ENCODE assay signal across 8 cellular contexts in genomic region chr6:27156874-27157460, GRCh38.
DNase-seq lines count a peak whose midpoint lies in the region; ATAC-seq and TF ChIP-seq lines count a peak whose summit lies in the region.

No MANE protein-coding gene starts in this region.

- peak overlapping the region; percentile 78 to 91 for H3K4me3 Mint-ChIP-seq in CD14-positive monocyte
- H3K4me3 Mint-ChIP-seq in naive B cell = peak overlapping the region; percentile 81 to 96 (median 91)

- H3K4me3 ChIP-seq in HL-60 (replicated peaks; ENCODE audit: insufficient read depth, low read length) (peak overlapping the region; percentile 46), choroid plexus epithelial cell (ENCODE audit: low read depth, low read length) (peak overlapping the region; percentile 57)

- H3K4me1 Mint-ChIP-seq in CD14-positive monocyte (peaks cover 23% of the 10 kb centered on the region), naive B cell (peaks cover 24 to 36% (median 35%) of the 10 kb centered on the region in 3 donors)

- DNase-seq in CD14-positive monocyte (ENCODE audit: low spot score) = no peak
- DNase-seq in HL-60 (ENCODE audit: low read depth in 1 of 2, low spot score in 1 of 2) = no peak
- DNase-seq in choroid plexus epithelial cell (ENCODE audit: low read depth) = no peak
- no peak for DNase-seq in naive B cell
- no peak for DNase-seq in foreskin melanocyte
- DNase-seq in NOMO-1 (lab: John Stamatoyannopoulos, UW; ENCODE audit: unreplicated experiment in 2 of 2) = no peak

- TF ChIP-seq CTCF in CD14-positive monocyte (IDR thresholded peaks at IDR 0.05) (no peak), HL-60 (IDR thresholded peaks at IDR 0.05; ENCODE audit: insufficient read depth, low read length) (no peak), choroid plexus epithelial cell (conservative IDR thresholded peaks at IDR 0.05; ENCODE audit: low read depth, low read length) (no peak)

- peak overlapping the region in 1 of 7 donors; percentile 12 for H3K27ac Mint-ChIP-seq in CD14-positive monocyte
- H3K27ac Mint-ChIP-seq in naive B cell = peak overlapping the region in 5 of 6 donors; percentile 35 to 96 (median 72)

- H3K27me3 Mint-ChIP-seq in CD14-positive monocyte (ENCODE audit: low read depth in 3 of 3) = peaks cover 0 to 8% (median 7%) of the 10 kb centered on the region in 3 donors
- no peaks in the 10 kb centered on the region for H3K27me3 Mint-ChIP-seq in naive B cell

- H3K9me3 Mint-ChIP-seq in CD14-positive monocyte (no peaks in the 10 kb centered on the region), naive B cell (peaks cover 0 to 2% (median 0%) of the 10 kb centered on the region in 7 donors)

- H3K27me3 ChIP-seq in HL-60 (ENCODE audit: insufficient read depth, poor library complexity, severe bottlenecking) = no peaks in the 10 kb centered on the region

- H3K36me3 Mint-ChIP-seq in CD14-positive monocyte (no peaks in the 10 kb centered on the region), naive B cell (no peaks in the 10 kb centered on the region)

- 0 out of 2 replicates have a peak overlapping the region, but pooled peaks have one; percentile 10 for H3K27ac ChIP-seq in HL-60 (replicated peaks)

- intact Hi-C loops in CD14-positive monocyte (cut with micrococcal nuclease) = loop anchor here (10.0 kb wide), 1 partner anchor 738 kb away; a partner anchor contains a TSS

- ATAC-seq in naive B cell (ENCODE audit: low read depth in 2 of 2) (no peak), HG03342 (IDR thresholded peaks at IDR 0.05; ENCODE audit: unreplicated experiment) (no peak), GM19467 (IDR thresholded peaks at IDR 0.05; ENCODE audit: unreplicated experiment) (no peak)
